7 cellular contexts compared by ENCODE assay signal in genomic region chr4:7044415-7044930, GRCh38. TPM values are rescaled to one million over a fixed set of nuclear protein-coding genes. Genes with fewer than 3 reads are reported as not detected.
A peak's percentile ranks its signal among the peaks of the same experiment; 100 is the strongest.
DNase-seq lines count a peak whose midpoint lies in the region; ATAC-seq and TF ChIP-seq lines count a peak whose summit lies in the region.

No MANE protein-coding gene starts in this region.

- H3K36me3 ChIP-seq in HCT116 (ENCODE audit: control insufficient read depth in 1 of 2, insufficient read depth in 2 of 2, low read length in 2 of 2) (no peaks in the 10 kb centered on the region), iPS-15b (ENCODE audit: control insufficient read depth, insufficient read depth, low read length) (peaks cover 2% of the 10 kb centered on the region), spleen (peaks cover 0 to 39% (median 0%) of the 10 kb centered on the region in 6 donors)

- peaks cover 26% of the 10 kb centered on the region for H3K36me3 Mint-ChIP-seq in activated CD4-positive, alpha-beta memory T cell treated with anti-CD3 and anti-CD28 coated beads, Interleukin-2, amount 10 ng/mL, durations not matched to agents 7 days and 5 days (ENCODE audit: low read depth)

- no peaks in the 10 kb centered on the region for H3K9me2 ChIP-seq in HCT116 (ENCODE audit: insufficient read depth)

- TF ChIP-seq POLR2A in HCT116 (IDR thresholded peaks at IDR 0.05; ENCODE audit: borderline replicate concordance, extremely low read depth, insufficient read depth, insufficient read length) (no peak), spleen (IDR thresholded peaks at IDR 0.05) (no peak)

- no peak for ATAC-seq in HCT116
- ATAC-seq in HG02852 (IDR thresholded peaks at IDR 0.05; ENCODE audit: unreplicated experiment) = no peak

- TF ChIP-seq CTCF in HCT116 (IDR thresholded peaks at IDR 0.05 in 2 of 3, conservative IDR thresholded peaks at IDR 0.05 in 1 of 3; ENCODE audit: borderline replicate concordance in 1 of 3, insufficient read depth in 1 of 3, low read depth in 2 of 3, low read length in 2 of 3) (no peak), spleen (IDR thresholded peaks at IDR 0.05 in 8 of 11, conservative IDR thresholded peaks at IDR 0.05 in 3 of 11) (no peak)

- H3K9me3 ChIP-seq in HCT116 (ENCODE audit: control insufficient read depth in 1 of 2, insufficient read depth in 1 of 2, low read depth in 1 of 2, low read length in 2 of 2) (no peaks in the 10 kb centered on the region), iPS-15b (ENCODE audit: control insufficient read depth, insufficient read depth, low read length) (no peaks in the 10 kb centered on the region), spleen (no peaks in the 10 kb centered on the region)

- peak overlapping the region; percentile 84; the same call in 1 of the 2 replicates for H3K27ac ChIP-seq in HCT116 (ENCODE audit: low read depth, low read length)
- H3K27ac ChIP-seq in spleen = peak overlapping the region in 6 of 8 donors; percentile 89 to 98 (median 92)

- RAD21 ChIA-PET in HCT116 (lab: Charles Lee; ENCODE audit: low non-redundant PET in 1 of 2, low total read pairs in 2 of 2, uncharacterized antibody in 2 of 2, unreplicated experiment in 2 of 2) = no interaction called here

- POLR2A ChIA-PET in HCT116 (lab: Charles Lee) = interaction anchor here (2.2 kb wide), 1 partner anchor 135 kb away, joined by 5 read pairs; the partner anchor contains the start of gene TBC1D14
- POLR2A ChIA-PET in activated CD4-positive, alpha-beta memory T cell treated with anti-CD3 and anti-CD28 coated beads, Interleukin-2, amount 10 ng/mL, durations not matched to agents 7 days and 5 days (lab: Charles Lee) = interaction anchor here (0.6 to 11.9 kb wide), 12 partner anchors 10 to 327 kb away, joined by 3 to 187 read pairs (median 11); partner anchors contain the start of genes GRPEL1 and TBC1D14

- BruUV-seq in HCT116 (replicated peaks; lab: Mats Ljungman, UMichigan) = no TSS peak

- no peak for TF ChIP-seq RAD21 in HCT116 (IDR thresholded peaks at IDR 0.05; ENCODE audit: low read depth)

- no peaks in the 10 kb centered on the region for H3K9me3 Mint-ChIP-seq in activated CD4-positive, alpha-beta memory T cell treated with anti-CD3 and anti-CD28 coated beads, Interleukin-2, amount 10 ng/mL, durations not matched to agents 7 days and 5 days

- no peaks in the 10 kb centered on the region for H4K20me1 ChIP-seq in HCT116 (ENCODE audit: insufficient read depth)

- H3K79me2 ChIP-seq in HCT116 (ENCODE audit: insufficient read depth, low read length) = peaks cover 48% of the 10 kb centered on the region

- H3K9ac ChIP-seq in HCT116 (ENCODE audit: low read length) (peak overlapping the region; percentile 92), iPS-15b (ENCODE audit: low read depth, low read length) (peak overlapping the region; percentile 24)

- no peak overlapping the region for H2AFZ ChIP-seq in HCT116 (ENCODE audit: low read depth, low read length, poor library complexity, severe bottlenecking)

- peak overlapping the region; percentile 90 for H3K4me3 Mint-ChIP-seq in activated CD4-positive, alpha-beta memory T cell treated with anti-CD3 and anti-CD28 coated beads, Interleukin-2, amount 10 ng/mL, durations not matched to agents 7 days and 5 days

- intact Hi-C loops in HCT116 (cut with micrococcal nuclease) = no loop called here
- intact Hi-C loops in spleen (cut with DNase I; ENCODE audit: low total_unique reads) = loop anchor here (10.0 kb wide), 1 partner anchor 70 kb away; no protein-coding TSS in a partner anchor

- DNase-seq in HCT116 (ENCODE audit: low read depth, low spot score) (no peak), spleen (no peak), NCI-H748 (lab: John Stamatoyannopoulos, UW; ENCODE audit: unreplicated experiment) (no peak)
- no peak for DNase-seq in activated CD4-positive, alpha-beta memory T cell treated with anti-CD3 and anti-CD28 coated beads, Interleukin-2, amount 10 ng/mL, durations not matched to agents 7 days and 5 days
- DNase-seq in stimulated activated CD4-positive, alpha-beta T cell treated with anti-CD3 and anti-CD28 coated beads, Interleukin-4, amount 100 ng/mL, for 24 hours = no peak

- H3K27me3 ChIP-seq in HCT116 (ENCODE audit: insufficient read depth, low read length) = no peaks in the 10 kb centered on the region
- H3K27me3 ChIP-seq in iPS-15b (ENCODE audit: control insufficient read depth, insufficient read depth, low read length) = peaks cover 22% of the 10 kb centered on the region
- H3K27me3 ChIP-seq in spleen (replicated peaks in 1 of 7) = no peaks in the 10 kb centered on the region

- peaks cover 10% of the 10 kb centered on the region for H3K27me3 Mint-ChIP-seq in activated CD4-positive, alpha-beta memory T cell treated with anti-CD3 and anti-CD28 coated beads, Interleukin-2, amount 10 ng/mL, durations not matched to agents 7 days and 5 days

- H3K4me1 ChIP-seq in HCT116 (ENCODE audit: control insufficient read depth in 1 of 2, insufficient read depth in 2 of 2, low read length in 2 of 2) (peaks cover 12 to 22% of the 10 kb centered on the region in 2 experiments; a peak in 2 of 4 replicates), iPS-15b (ENCODE audit: control insufficient read depth, insufficient read depth, low read length) (peaks cover 2% of the 10 kb centered on the region), spleen (peaks cover 32 to 76% (median 58%) of the 10 kb centered on the region in 6 donors)

- 56 to 64% (median 60%) methylated on average over 11 to 12 of the region's 12 CpGs for WGBS in spleen, 5 donors

- H3K4me2 ChIP-seq in HCT116 (ENCODE audit: low read length) = peak overlapping the region; percentile 95

- peak overlapping the region; percentile 69 to 94 for H3K4me3 ChIP-seq in HCT116 (replicated peaks in 1 of 2; ENCODE audit: low read depth in 1 of 2, low read length in 2 of 2)
- peak overlapping the region; percentile 82 for H3K4me3 ChIP-seq in iPS-15b (ENCODE audit: low read depth, low read length)
- peak overlapping the region; percentile 66 to 94 (median 86) for H3K4me3 ChIP-seq in spleen

- peaks cover 56% of the 10 kb centered on the region for H3K4me1 Mint-ChIP-seq in activated CD4-positive, alpha-beta memory T cell treated with anti-CD3 and anti-CD28 coated beads, Interleukin-2, amount 10 ng/mL, durations not matched to agents 7 days and 5 days

- peak overlapping the region; percentile 77 for H3K27ac Mint-ChIP-seq in activated CD4-positive, alpha-beta memory T cell treated with anti-CD3 and anti-CD28 coated beads, Interleukin-2, amount 10 ng/mL, durations not matched to agents 7 days and 5 days

- CTCF ChIA-PET in HCT116 (lab: Charles Lee) = no interaction called here
- CTCF ChIA-PET in activated CD4-positive, alpha-beta memory T cell treated with anti-CD3 and anti-CD28 coated beads, Interleukin-2, amount 10 ng/mL, durations not matched to agents 7 days and 5 days (lab: Charles Lee) = interaction anchor here (0.8 to 7.0 kb wide), 6 partner anchors 9 to 327 kb away, joined by 3 to 127 read pairs (median 5); partner anchors contain the start of gene GRPEL1

TF ChIP-seq in HCT116, 20 proteins besides CTCF, POLR2A, EP300 and RAD21:
- TF ChIP-seq EZH2phosphoT487 (IDR thresholded peaks at IDR 0.05; ENCODE audit: borderline replicate concordance) = no peak
- TF ChIP-seq MAX (IDR thresholded peaks at IDR 0.05) = no peak
- no peak for TF ChIP-seq FOSL1 (IDR thresholded peaks at IDR 0.05; ENCODE audit: low read depth)
- no peak for TF ChIP-seq ZNF274 (IDR thresholded peaks at IDR 0.05; ENCODE audit: low read depth, low read length)
- no peak for TF ChIP-seq ELF1 (IDR thresholded peaks at IDR 0.05; ENCODE audit: borderline replicate concordance, low read depth)
- no peak for TF ChIP-seq CBX3 (IDR thresholded peaks at IDR 0.05; ENCODE audit: low read depth)
- no peak for TF ChIP-seq ZBTB33 (IDR thresholded peaks at IDR 0.05; ENCODE audit: extremely low read depth, insufficient replicate concordance, low read length)
- TF ChIP-seq ZFX (IDR thresholded peaks at IDR 0.05) = no peak
- TF ChIP-seq JUND (IDR thresholded peaks at IDR 0.05) = no peak
- no peak for TF ChIP-seq POLR2AphosphoS5 (IDR thresholded peaks at IDR 0.05; ENCODE audit: low read depth, low read length)
TF ChIP-seq in HCT116: peak in this region for 0.

RNA-seq across cellular contexts. Expression of gene TADA2B, which starts 1.3 kb away (rescaled TPM):
- 13.4 TPM for total RNA-seq in HCT116 (2021; ENCODE audit: unreplicated experiment)
- polyA plus RNA-seq in HCT116 (2012) = 9.6 and 12.2 TPM in 2 replicates
- 10 to 100 TPM; 26.6 to 27.3 TPM for total RNA-seq in activated CD4-positive, alpha-beta memory T cell treated with anti-CD3 and anti-CD28 coated beads, Interleukin-2, amount 10 ng/mL, durations not matched to agents 7 days and 5 days
- 10 to 100 TPM; 22.6 to 32.2 (median 27.1) TPM for total RNA-seq in spleen
- 10 to 100 TPM in 2 of 3 donors, 1 to 10 TPM in 1; 9.9 to 15.6 (median 10.8) TPM for polyA plus RNA-seq in spleen

RNA-seq across cellular contexts. Expression of gene GRPEL1, which starts 23.4 kb away (rescaled TPM):
- 80.1 TPM for total RNA-seq in HCT116 (2021; ENCODE audit: unreplicated experiment)
- 61.9 and 78.0 TPM in 2 replicates for polyA plus RNA-seq in HCT116 (2012)
- 10 to 100 TPM; 39.8 to 40.0 TPM for total RNA-seq in activated CD4-positive, alpha-beta memory T cell treated with anti-CD3 and anti-CD28 coated beads, Interleukin-2, amount 10 ng/mL, durations not matched to agents 7 days and 5 days
- total RNA-seq in spleen = 10 to 100 TPM; 21.3 to 42.7 (median 32.7) TPM
- 10 to 100 TPM; 17.6 to 29.6 (median 23.8) TPM for polyA plus RNA-seq in spleen
